ENCODE assay signal across 1 cellular context in genomic region chr19:43983544-43983911, GRCh38.
TF ChIP-seq lines count a peak whose summit lies in the region.

No MANE protein-coding gene starts in this region.

TF ChIP-seq in K562, 482 proteins besides CTCF, POLR2A, EP300 and RAD21 (continued from another document):
- TF ChIP-seq IRF2 (CRISPR knock-in tag; IDR thresholded peaks at IDR 0.05) (no peak), SRSF7 (optimal IDR thresholded peaks at IDR 0.05; ENCODE audit: low read depth, low read length) (no peak), HNRNPL (IDR thresholded peaks at IDR 0.05; ENCODE audit: low read depth, low read length) (no peak), NFE2L1 (tag; IDR thresholded peaks at IDR 0.05; ENCODE audit: borderline replicate concordance, low read depth) (no peak)
